In the genomic region with DNA sequence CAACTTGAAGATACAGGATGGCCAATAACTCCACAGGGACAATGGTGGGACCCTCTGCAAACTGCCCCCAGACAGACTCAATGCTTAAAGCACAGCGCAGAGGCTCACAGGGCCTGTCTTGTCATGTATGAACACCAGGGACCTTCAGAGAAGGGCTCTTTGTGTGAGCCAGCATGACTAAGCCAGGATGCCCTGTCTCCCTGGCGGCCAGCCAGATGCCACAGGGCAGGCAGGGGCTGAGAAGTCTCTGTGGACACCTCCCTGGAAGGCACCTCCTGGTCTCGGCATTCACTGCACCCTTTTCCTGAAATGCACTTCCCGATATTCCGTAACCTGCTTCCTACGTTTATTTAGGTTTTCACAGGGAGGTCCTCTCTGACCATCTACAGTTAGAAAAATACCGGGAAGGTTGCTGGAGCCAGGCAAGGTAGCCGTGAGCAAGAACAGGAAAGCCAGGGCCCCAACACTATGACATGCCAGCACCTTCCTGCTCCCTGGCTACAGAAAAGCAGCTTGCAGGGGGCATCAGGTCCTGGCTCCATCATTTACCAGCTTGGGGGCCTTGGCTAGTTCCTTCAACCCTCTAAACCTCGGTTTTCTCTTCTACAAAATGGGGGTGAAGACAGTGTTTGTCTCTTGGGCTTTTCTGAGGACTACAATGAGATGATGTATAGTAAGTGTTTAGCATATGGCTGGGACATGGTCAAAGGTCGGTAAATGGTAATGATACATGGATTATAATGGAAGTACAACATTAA, we compare ENCODE assay signal across 9 cellular contexts.
DNase-seq lines count a peak whose midpoint lies in the region; ATAC-seq and TF ChIP-seq lines count a peak whose summit lies in the region.
"Had no signal": no experiment of that assay in that cellular context is flagged by ENCODE, and none has a peak within 500 bp of the region (broad histone marks: within the 10 kb centered on the region; RNA-seq: fewer than 3 reads in every experiment).

No MANE protein-coding gene starts in this region.

- no peaks in the 10 kb centered on the region for H3K36me3 Mint-ChIP-seq in activated naive CD4-positive, alpha-beta T cell treated with anti-CD3 and anti-CD28 coated beads, Interleukin-2, amount 50 U/mL, for 72 hours
- H3K36me3 Mint-ChIP-seq: T-cell had no signal

- in situ Hi-C loops in Panc1 (cut with HindIII; ENCODE audit: low pct_unique_long_range_greater_than_20kb, low sequenced_read_pairs), result no loop called here

- no peaks in the 10 kb centered on the region for H3K27me3 ChIP-seq in Panc1 (ENCODE audit: control insufficient read depth, insufficient read depth, low read length)
- no peaks in the 10 kb centered on the region for H3K27me3 ChIP-seq in upper lobe of right lung

- CTCF ChIA-PET in Panc1 (lab: Charles Lee), result no interaction called here

- H3K4me1 ChIP-seq in Panc1 (ENCODE audit: control insufficient read depth, insufficient read depth, low read length) (peaks cover 39% of the 10 kb centered on the region), upper lobe of right lung (peaks cover 13% of the 10 kb centered on the region)

- TF ChIP-seq CTCF in Panc1 (IDR thresholded peaks at IDR 0.05) (no peak), upper lobe of right lung (IDR thresholded peaks at IDR 0.05) (no peak), omental fat pad (IDR thresholded peaks at IDR 0.05) (no peak)

- intact Hi-C loops in Panc1 (cut with micrococcal nuclease; ENCODE audit: unreplicated experiment) (no loop called here), upper lobe of right lung (cut with DNase I) (no loop called here)

- no TSS peak for BruUV-seq in Panc1 (replicated peaks; lab: Mats Ljungman, UMichigan)

- H3K36me3 ChIP-seq in Panc1 (ENCODE audit: control insufficient read depth, insufficient read depth, low read length) (no peaks in the 10 kb centered on the region), upper lobe of right lung (no peaks in the 10 kb centered on the region)

- H3K9me3 ChIP-seq in Panc1 (ENCODE audit: control insufficient read depth, insufficient read depth, low read depth, low read length) (no peaks in the 10 kb centered on the region), upper lobe of right lung (no peaks in the 10 kb centered on the region)

- H3K27ac Mint-ChIP-seq in activated naive CD4-positive, alpha-beta T cell treated with anti-CD3 and anti-CD28 coated beads, Interleukin-2, amount 50 U/mL, for 72 hours, result no peak overlapping the region
- H3K27ac Mint-ChIP-seq: T-cell had no signal

- POLR2A ChIA-PET in Panc1 (lab: Charles Lee), result no interaction called here

- no peaks in the 10 kb centered on the region for H3K9me3 Mint-ChIP-seq in activated naive CD4-positive, alpha-beta T cell treated with anti-CD3 and anti-CD28 coated beads, Interleukin-2, amount 50 U/mL, for 72 hours
- H3K9me3 Mint-ChIP-seq: T-cell had no signal

- peak overlapping the region; percentile 18 for H3K27ac ChIP-seq in Panc1 (ENCODE audit: low read length)
- no peak overlapping the region for H3K27ac ChIP-seq in upper lobe of right lung

- peak; percentile 41 to 55 for ATAC-seq in activated naive CD4-positive, alpha-beta T cell treated with anti-CD3 and anti-CD28 coated beads, Interleukin-2, amount 50 U/mL, for 72 hours
- ATAC-seq in Panc1 (peak; percentile 90), upper lobe of right lung (peak; percentile 59), omental fat pad (ENCODE audit: low FRiP score) (no peak), HG03354 (IDR thresholded peaks at IDR 0.05; ENCODE audit: poor library complexity, severe bottlenecking, unreplicated experiment) (no peak), GM21526 (IDR thresholded peaks at IDR 0.05; ENCODE audit: low FRiP score, unreplicated experiment) (no peak)

- H3K4me3 ChIP-seq in Panc1 (ENCODE audit: low read depth in 2 of 2, low read length in 2 of 2), result no peak overlapping the region
- H3K4me3 ChIP-seq in upper lobe of right lung, result no peak overlapping the region

- no peak for DNase-seq in activated naive CD4-positive, alpha-beta T cell treated with anti-CD3 and anti-CD28 coated beads, Interleukin-2, amount 50 U/mL, for 72 hours (ENCODE audit: low spot score in 2 of 2)
- no peak for DNase-seq in activated naive CD4-positive, alpha-beta T cell treated with Interleukin-2 at 50 U/mL for 16 hours
- DNase-seq in Panc1 (ENCODE audit: low read depth, low spot score), result no peak
- DNase-seq in glomerular visceral epithelial cell (ENCODE audit: extremely low spot score), result peak; percentile 90
- no peak for DNase-seq in upper lobe of right lung
- DNase-seq in omental fat pad (ENCODE audit: low spot score), result no peak
- DNase-seq: T-cell had no signal

Comparison
In these comparisons a context has a peak if more than half of its experiments do, and no peak if none do; other contexts are left out.
1. ATAC-seq: peak in activated naive CD4-positive, alpha-beta T cell treated with anti-CD3 and anti-CD28 coated beads, Interleukin-2, amount 50 U/mL, for 72 hours (2 of 2), Panc1 (single experiment) and upper lobe of right lung (single experiment); none in omental fat pad (single experiment), HG03354 (single experiment) and GM21526 (single experiment).